ENCODE assay signal across 8 cellular contexts in genomic region chr3:49553320-49553689, GRCh38. TPM values are rescaled to one million over a fixed set of nuclear protein-coding genes. Genes with fewer than 3 reads are reported as not detected.
DNase-seq lines count a peak whose midpoint lies in the region; ATAC-seq and TF ChIP-seq lines count a peak whose summit lies in the region.

No MANE protein-coding gene starts in this region.

- peaks cover 18% of the 10 kb centered on the region for H3K4me1 ChIP-seq in CD8-positive, alpha-beta memory T cell (ENCODE audit: insufficient read depth, low read length)
- H3K4me1 ChIP-seq in MM.1S (ENCODE audit: low read length), result peaks cover 5% of the 10 kb centered on the region; the same call in 1 of the 2 replicates
- H3K4me1 ChIP-seq in colonic mucosa, result peaks cover 4% of the 10 kb centered on the region
- H3K4me1 ChIP-seq in neural progenitor cell, result peaks cover 13% of the 10 kb centered on the region

- H3K27me3 Mint-ChIP-seq in CD8-positive, alpha-beta memory T cell, result peaks cover 4 to 28% of the 10 kb centered on the region in 2 donors
- peaks cover 11% of the 10 kb centered on the region for H3K27me3 Mint-ChIP-seq in neural progenitor cell (ENCODE audit: insufficient read depth, low read depth)

- no peaks in the 10 kb centered on the region for H3K9me2 ChIP-seq in MM.1S (replicated peaks; ENCODE audit: insufficient read depth, low read length)

- no peaks in the 10 kb centered on the region for H3K9me3 Mint-ChIP-seq in CD8-positive, alpha-beta memory T cell
- H3K9me3 Mint-ChIP-seq in neural progenitor cell, result no peaks in the 10 kb centered on the region

- H3F3A ChIP-seq in MM.1S (ENCODE audit: insufficient read depth, low read length) (peaks cover 3% of the 10 kb centered on the region; the same call in 1 of the 2 replicates), neural progenitor cell (ENCODE audit: low read depth) (peaks cover 22% of the 10 kb centered on the region)

- H3K36me3 Mint-ChIP-seq in CD8-positive, alpha-beta memory T cell, result no peaks in the 10 kb centered on the region
- peaks cover 3% of the 10 kb centered on the region for H3K36me3 Mint-ChIP-seq in neural progenitor cell

- ATAC-seq in HG03565 (IDR thresholded peaks at IDR 0.05; ENCODE audit: unreplicated experiment) (no peak), HG03139 (IDR thresholded peaks at IDR 0.05; ENCODE audit: unreplicated experiment) (no peak)

- CTCF ChIA-PET in CD8-positive, alpha-beta memory T cell (lab: Charles Lee), result interaction anchor here (2.4 to 4.1 kb wide), 2 partner anchors 13 to 118 kb away, joined by 7 to 54 read pairs; no protein-coding TSS in a partner anchor

- H4K20me1 ChIP-seq in MM.1S (ENCODE audit: insufficient read depth, low read length) (peaks cover 6% of the 10 kb centered on the region; the same call in 1 of the 2 replicates), neural progenitor cell (ENCODE audit: low read depth) (peaks cover 12% of the 10 kb centered on the region)

- H3K27me3 ChIP-seq in CD8-positive, alpha-beta memory T cell (ENCODE audit: insufficient read depth, low read length, poor library complexity, severe bottlenecking), result no peaks in the 10 kb centered on the region
- H3K27me3 ChIP-seq in MM.1S (replicated peaks; ENCODE audit: insufficient read depth, low read length), result peaks cover 55% of the 10 kb centered on the region
- no peaks in the 10 kb centered on the region for H3K27me3 ChIP-seq in colonic mucosa
- H3K27me3 ChIP-seq in neural progenitor cell, result peaks cover 23% of the 10 kb centered on the region

- no peaks in the 10 kb centered on the region for H3K79me2 ChIP-seq in MM.1S (ENCODE audit: low read length)
- H3K79me2 ChIP-seq in neural progenitor cell (ENCODE audit: low read depth), result no peaks in the 10 kb centered on the region

- no peak overlapping the region; the same call in 1 of the 2 replicates for H2AFZ ChIP-seq in MM.1S (ENCODE audit: low read length)
- peak overlapping the region; percentile 81 for H2AFZ ChIP-seq in neural progenitor cell (replicated peaks)

- intact Hi-C loops in colonic mucosa (cut with DNase I), result no loop called here

- H3K4me2 ChIP-seq in MM.1S (ENCODE audit: low read depth, low read length) (peak overlapping the region; percentile 99), neural progenitor cell (peak overlapping the region; percentile 86)

- peak overlapping the region in 2 of 8 donors; percentile 15 to 37 for H3K27ac Mint-ChIP-seq in CD8-positive, alpha-beta memory T cell
- H3K27ac Mint-ChIP-seq in neural progenitor cell, result peak overlapping the region; percentile 99

- POLR2A ChIA-PET in CD8-positive, alpha-beta memory T cell (lab: Charles Lee), result no interaction called here

- peak overlapping the region; percentile 82 to 91 (median 87) for H3K4me3 Mint-ChIP-seq in CD8-positive, alpha-beta memory T cell
- peak overlapping the region; percentile 99 for H3K4me3 Mint-ChIP-seq in neural progenitor cell

- H3K27ac ChIP-seq in CD8-positive, alpha-beta memory T cell (ENCODE audit: low read depth, low read length), result no peak overlapping the region
- H3K27ac ChIP-seq in MM.1S (ENCODE audit: low read length), result no peak overlapping the region
- H3K27ac ChIP-seq in colonic mucosa, result no peak overlapping the region
- H3K27ac ChIP-seq in neural progenitor cell, result no peak overlapping the region

- no peaks in the 10 kb centered on the region for H3K9me3 ChIP-seq in CD8-positive, alpha-beta memory T cell (ENCODE audit: low read length)
- H3K9me3 ChIP-seq in MM.1S (replicated peaks; ENCODE audit: insufficient read depth, low read length), result no peaks in the 10 kb centered on the region
- H3K9me3 ChIP-seq in colonic mucosa, result no peaks in the 10 kb centered on the region
- H3K9me3 ChIP-seq in neural progenitor cell (ENCODE audit: low read depth), result no peaks in the 10 kb centered on the region

- H3K4me1 Mint-ChIP-seq in CD8-positive, alpha-beta memory T cell, result peaks cover 16 to 32% (median 29%) of the 10 kb centered on the region in 3 donors
- H3K4me1 Mint-ChIP-seq in neural progenitor cell, result peaks cover 23% of the 10 kb centered on the region

- H3K4me3 ChIP-seq in CD8-positive, alpha-beta memory T cell (ENCODE audit: low read length), result peak overlapping the region; percentile 85
- H3K4me3 ChIP-seq in MM.1S (ENCODE audit: low read length) (peak overlapping the region; percentile 84), colonic mucosa (peak overlapping the region; percentile 57), neural progenitor cell (peak overlapping the region; percentile 76)

- no peak for DNase-seq in CD8-positive, alpha-beta memory T cell
- no peak for DNase-seq in MM.1S
- DNase-seq in colonic mucosa, result no peak
- no peak for DNase-seq in neural progenitor cell (ENCODE audit: low spot score)
- DNase-seq in DMS153 (lab: John Stamatoyannopoulos, UW), result no peak
- DNase-seq in DMS114 treated with DMSO at 0.1 percent for 48 hours (lab: John Stamatoyannopoulos, UW; ENCODE audit: unreplicated experiment), result no peak

- H3K36me3 ChIP-seq in CD8-positive, alpha-beta memory T cell (ENCODE audit: insufficient read depth, low read length), result no peaks in the 10 kb centered on the region
- no peaks in the 10 kb centered on the region for H3K36me3 ChIP-seq in MM.1S (replicated peaks; ENCODE audit: insufficient read depth, low read length)
- H3K36me3 ChIP-seq in colonic mucosa, result no peaks in the 10 kb centered on the region
- H3K36me3 ChIP-seq in neural progenitor cell, result no peaks in the 10 kb centered on the region

- no peak overlapping the region for H3K9ac ChIP-seq in MM.1S (ENCODE audit: low read length)
- H3K9ac ChIP-seq in colonic mucosa (ENCODE audit: low read depth in 2 of 2, low read length in 2 of 2), result no peak overlapping the region
- H3K9ac ChIP-seq in neural progenitor cell, result peak overlapping the region; percentile 23

- TF ChIP-seq CTCF in MM.1S (IDR thresholded peaks at IDR 0.05; ENCODE audit: low read length), result no peak
- no peak for TF ChIP-seq CTCF in colonic mucosa (IDR thresholded peaks at IDR 0.05)
- no peak for TF ChIP-seq CTCF in neural progenitor cell (IDR thresholded peaks at IDR 0.05)

RNA-seq across cellular contexts. Expression of gene BSN, which starts 1.0 kb away (rescaled TPM):
- under 1 TPM; 0.33 to 0.46 TPM for total RNA-seq in CD8-positive, alpha-beta memory T cell
- not detected for polyA plus RNA-seq in CD8-positive, alpha-beta memory T cell
- total RNA-seq in colonic mucosa, result under 1 TPM; 0.17 to 0.21 TPM
- total RNA-seq in neural progenitor cell (ENCODE audit: low replicate concordance), result 0.17 and 0.53 TPM in 2 replicates
